ENCODE assay signal across 17 cellular contexts in genomic region chr2:62485780-62486765, GRCh38. TPM values are rescaled to one million over a fixed set of nuclear protein-coding genes. Genes with fewer than 3 reads are reported as not detected.
A peak's percentile ranks its signal among the peaks of the same experiment; 100 is the strongest.
DNase-seq lines count a peak whose midpoint lies in the region; ATAC-seq, FAIRE-seq and TF ChIP-seq lines count a peak whose summit lies in the region.
"Had no signal": no experiment of that assay in that cellular context is flagged by ENCODE, and none has a peak within 500 bp of the region (broad histone marks: within the 10 kb centered on the region; RNA-seq: fewer than 3 reads in every experiment).

No MANE protein-coding gene starts in this region.

- ATAC-seq in HG02571 (IDR thresholded peaks at IDR 0.05; ENCODE audit: unreplicated experiment) (no peak), HG03196 (IDR thresholded peaks at IDR 0.05; ENCODE audit: unreplicated experiment) (no peak)
- ATAC-seq: stimulated activated effector memory CD8-positive, alpha-beta T cell treated with anti-CD3 and anti-CD28 coated beads, Interleukin-12 subunit alpha, Interleukin-12 subunit beta, amount 100 ng/mL, for 72 hours had no signal

- dilution Hi-C loops in keratinocyte (cut with MboI; ENCODE audit: extremely low pct_ligation_motif_present, low sequenced_read_pairs), result no loop called here

- no peak for TF ChIP-seq CTCF in keratinocyte (optimal IDR thresholded peaks at IDR 0.05 in 1 of 3, IDR thresholded peaks at IDR 0.05 in 1 of 3, conservative IDR thresholded peaks at IDR 0.05 in 1 of 3; ENCODE audit: extremely low read depth in 1 of 3, insufficient read depth in 2 of 3, low read length in 3 of 3)
- no peak for TF ChIP-seq CTCF in suprapubic skin (IDR thresholded peaks at IDR 0.05)

- peak overlapping the region; percentile 21 for H3K27ac ChIP-seq in epithelial cell of prostate
- no peak overlapping the region for H3K27ac ChIP-seq in keratinocyte (ENCODE audit: control insufficient read depth, insufficient read depth, low read length)
- peak overlapping the region; percentile 28 for H3K27ac ChIP-seq in suprapubic skin
- H3K27ac ChIP-seq: SJSA1, VCaP had no signal

- no peaks in the 10 kb centered on the region for H3K9me3 ChIP-seq in keratinocyte (ENCODE audit: control insufficient read depth, low read depth, low read length)
- H3K9me3 ChIP-seq in suprapubic skin, result no peaks in the 10 kb centered on the region
- H3K9me3 ChIP-seq: SJSA1 had no signal

- no peaks in the 10 kb centered on the region for H3K27me3 ChIP-seq in keratinocyte (ENCODE audit: control insufficient read depth, extremely low read depth, insufficient read depth, low read length)
- H3K27me3 ChIP-seq in suprapubic skin, result no peaks in the 10 kb centered on the region
- H3K27me3 ChIP-seq: SJSA1 had no signal

- no peak for TF ChIP-seq POLR2A in suprapubic skin (IDR thresholded peaks at IDR 0.05)

- no peaks in the 10 kb centered on the region for H3K79me2 ChIP-seq in keratinocyte (ENCODE audit: control insufficient read depth, insufficient read depth, low read length)

- peak overlapping the region; percentile 25 for H2AFZ ChIP-seq in keratinocyte (ENCODE audit: control insufficient read depth, low read length)

- 42% methylated on average over 6 of the region's 6 CpGs for WGBS in suprapubic skin

- H4K20me1 ChIP-seq in keratinocyte (ENCODE audit: control insufficient read depth, extremely low read depth, insufficient read depth, low read length), result no peaks in the 10 kb centered on the region

- no peak for TF ChIP-seq EP300 in suprapubic skin (IDR thresholded peaks at IDR 0.05)

- peak; percentile 75 for FAIRE-seq in keratinocyte (lab: Jason Lieb, UNC)
- FAIRE-seq: H1 had no signal

- H3K36me3 ChIP-seq in keratinocyte (ENCODE audit: control insufficient read depth in 2 of 2, extremely low read depth in 1 of 2, insufficient read depth in 2 of 2, low read length in 2 of 2) (no peaks in the 10 kb centered on the region), suprapubic skin (no peaks in the 10 kb centered on the region)
- H3K36me3 ChIP-seq: SJSA1 had no signal

- peak; percentile 1 for DNase-seq in NCI-H526 treated with DMSO at 0.1 percent for 48 hours (lab: John Stamatoyannopoulos, UW)
- DNase-seq in epithelial cell of prostate (ENCODE audit: low read depth, low spot score), result no peak
- DNase-seq in keratinocyte (ENCODE audit: low read depth, low spot score), result no peak
- DNase-seq in suprapubic skin (ENCODE audit: low spot score in 2 of 2), result no peak
- no peak for DNase-seq in activated CD8-positive, alpha-beta memory T cell treated with anti-CD3 and anti-CD28 coated beads for 24 hours
- DNase-seq in activated T-cell treated with anti-CD3 and anti-CD28 coated beads for 4 hours, result no peak
- DNase-seq: hippocampal formation; midbrain; NCI-H1092 treated with DMSO at 0.1 percent for 48 hours; posterior cingulate gyrus; stimulated activated CD4-positive, alpha-beta T cell treated with anti-CD3 and anti-CD28 coated beads, Interleukin-2, amount 100 ng/mL, for 48 hours had no signal

- H3K4me2 ChIP-seq in keratinocyte (ENCODE audit: control insufficient read depth, extremely low read depth, insufficient read depth, low read depth, low read length), result no peak overlapping the region

- no peak overlapping the region for H3K9ac ChIP-seq in keratinocyte (ENCODE audit: control insufficient read depth, extremely low read depth, insufficient read depth, low read length)

- H3K9me1 ChIP-seq in keratinocyte (ENCODE audit: control insufficient read depth, extremely low read depth, insufficient read depth, low read length), result no peaks in the 10 kb centered on the region

- H3K4me1 ChIP-seq in keratinocyte (ENCODE audit: control insufficient read depth, extremely low read depth, insufficient read depth, low read length) (peaks cover 16% of the 10 kb centered on the region), suprapubic skin (peaks cover 35% of the 10 kb centered on the region)

- H3K4me3 ChIP-seq in keratinocyte (ENCODE audit: control insufficient read depth in 2 of 3, extremely low read depth in 1 of 3, insufficient read depth in 2 of 3, low read depth in 1 of 3, low read length in 3 of 3) (no peak overlapping the region), suprapubic skin (no peak overlapping the region)
- H3K4me3 ChIP-seq: SJSA1 had no signal

RNA-seq across cellular contexts. Expression of gene TMEM17, which starts 19.9 kb away (rescaled TPM):
- 3.3 to 5.1 TPM (median 4.1 TPM) in 3 replicates for polyA plus RNA-seq in keratinocyte
- polyA plus RNA-seq in keratinocyte (2011; ENCODE audit: low read depth), result 0.97 TPM
- polyA plus RNA-seq in keratinocyte (2011; cell fraction: cytosol; rRNA removed), result 2.5 and 4.3 TPM in 2 replicates
- polyA plus RNA-seq in keratinocyte (2011; cell fraction: nucleus; rRNA removed), result 4.3 and 5.8 TPM in 2 replicates
- 0.83 and 3.3 TPM in 2 replicates for polyA plus RNA-seq in keratinocyte (2012; ENCODE audit: low replicate concordance)
- polyA minus RNA-seq in keratinocyte, result 0.96 to 1.3 TPM in 2 of 3 replicates, not detected in the other
- polyA minus RNA-seq in keratinocyte (2011; cell fraction: cytosol; rRNA and poly(A)+ RNA removed), result not detected
- polyA minus RNA-seq in keratinocyte (2011; cell fraction: nucleus; rRNA and poly(A)+ RNA removed), result 1.3 and 1.6 TPM in 2 replicates
- total RNA-seq in suprapubic skin, result 1 to 10 TPM; 1.1 to 6.1 (median 2.0) TPM
